ENCODE assay signal across 19 cellular contexts in genomic region chr13:48317511-48317981, GRCh38. TPM values are rescaled to one million over a fixed set of nuclear protein-coding genes. Genes with fewer than 3 reads are reported as not detected.
A peak's percentile ranks its signal among the peaks of the same experiment; 100 is the strongest.
DNase-seq lines count a peak whose midpoint lies in the region; ATAC-seq, FAIRE-seq and TF ChIP-seq lines count a peak whose summit lies in the region.
"Had no signal": no experiment of that assay in that cellular context is flagged by ENCODE, and none has a peak within 500 bp of the region (broad histone marks: within the 10 kb centered on the region; RNA-seq: fewer than 3 reads in every experiment).

No MANE protein-coding gene starts in this region.

- H3K4me1 Mint-ChIP-seq in activated naive CD4-positive, alpha-beta T cell treated with anti-CD3 and anti-CD28 coated beads, Interleukin-2, amount 10 ng/mL, durations not matched to agents 7 days and 5 days: peaks cover 44% of the 10 kb centered on the region
- H3K4me1 Mint-ChIP-seq in dendritic cell treated with granulocyte-macrophage colony-stimulating factor and Interleukin-4, amounts not matched to agents 40 ng/mL and 50 ng/mL, for 4 days (ENCODE audit: low read depth): peaks cover 42% of the 10 kb centered on the region
- peaks cover 19 to 46% (median 42%) of the 10 kb centered on the region in 7 donors for H3K4me1 Mint-ChIP-seq in naive thymus-derived CD4-positive, alpha-beta T cell
- H3K4me1 Mint-ChIP-seq: neural crest cell had no signal

- peaks cover 0 to 8% (median 0%) of the 10 kb centered on the region in 3 experiments for H3K36me3 ChIP-seq in naive thymus-derived CD4-positive, alpha-beta T cell (ENCODE audit: control insufficient read depth in 2 of 3, insufficient read depth in 3 of 3, low read length in 3 of 3)
- peaks cover 5% of the 10 kb centered on the region for H3K36me3 ChIP-seq in upper lobe of right lung
- peaks cover 5% of the 10 kb centered on the region for H3K36me3 ChIP-seq in effector memory CD4-positive, alpha-beta T cell (ENCODE audit: control insufficient read depth, insufficient read depth, low read length)
- H3K36me3 ChIP-seq: cardiac muscle cell, WERI-Rb-1 had no signal

- peaks cover 0 to 4% of the 10 kb centered on the region in 2 donors for H3K4me1 ChIP-seq in naive thymus-derived CD4-positive, alpha-beta T cell (ENCODE audit: control insufficient read depth in 2 of 2, insufficient read depth in 2 of 2, low read length in 2 of 2)
- no peaks in the 10 kb centered on the region for H3K4me1 ChIP-seq in upper lobe of right lung
- H3K4me1 ChIP-seq in effector memory CD4-positive, alpha-beta T cell (ENCODE audit: control insufficient read depth, insufficient read depth, low read length, poor library complexity, severe bottlenecking): peaks cover 3% of the 10 kb centered on the region
- H3K4me1 ChIP-seq: Peyer's patch had no signal

- H3K4me3 Mint-ChIP-seq in activated naive CD4-positive, alpha-beta T cell treated with anti-CD3 and anti-CD28 coated beads, Interleukin-2, amount 10 ng/mL, durations not matched to agents 7 days and 5 days: no peak overlapping the region
- peak overlapping the region; percentile 73 for H3K4me3 Mint-ChIP-seq in dendritic cell treated with granulocyte-macrophage colony-stimulating factor and Interleukin-4, amounts not matched to agents 40 ng/mL and 50 ng/mL, for 4 days
- peak overlapping the region in 4 of 10 donors; percentile 77 to 89 (median 86) for H3K4me3 Mint-ChIP-seq in naive thymus-derived CD4-positive, alpha-beta T cell
- H3K4me3 Mint-ChIP-seq: activated CD8-positive, alpha-beta memory T cell treated with anti-CD3 and anti-CD28 coated beads, Interleukin-2, amount 10 ng/mL, durations not matched to agents 7 days and 5 days; neural crest cell had no signal

- POLR2A ChIA-PET in naive thymus-derived CD4-positive, alpha-beta T cell (lab: Charles Lee): interaction anchor here (1.0 to 1.5 kb wide), 3 partner anchors 8 to 77 kb away, joined by 3 to 8 read pairs (median 3); no protein-coding TSS in a partner anchor

- no peak for FAIRE-seq in H54 (lab: Jason Lieb, UNC)

- peaks cover 11% of the 10 kb centered on the region for H3K9me3 Mint-ChIP-seq in activated naive CD4-positive, alpha-beta T cell treated with anti-CD3 and anti-CD28 coated beads, Interleukin-2, amount 10 ng/mL, durations not matched to agents 7 days and 5 days
- H3K9me3 Mint-ChIP-seq in dendritic cell treated with granulocyte-macrophage colony-stimulating factor and Interleukin-4, amounts not matched to agents 40 ng/mL and 50 ng/mL, for 4 days: peaks cover 46% of the 10 kb centered on the region
- H3K9me3 Mint-ChIP-seq in naive thymus-derived CD4-positive, alpha-beta T cell: peaks cover 0 to 12% (median 3%) of the 10 kb centered on the region in 11 donors

- no peaks in the 10 kb centered on the region for H3K27me3 ChIP-seq in naive thymus-derived CD4-positive, alpha-beta T cell (ENCODE audit: control insufficient read depth in 2 of 2, insufficient read depth in 2 of 2, low read length in 2 of 2)
- no peaks in the 10 kb centered on the region for H3K27me3 ChIP-seq in upper lobe of right lung
- H3K27me3 ChIP-seq in effector memory CD4-positive, alpha-beta T cell (replicated peaks; ENCODE audit: control insufficient read depth, insufficient read depth, low read length, poor library complexity, severe bottlenecking): no peaks in the 10 kb centered on the region
- H3K27me3 ChIP-seq: cardiac muscle cell, foreskin keratinocyte, Peyer's patch, tibial nerve had no signal

- no peak overlapping the region for H3K4me3 ChIP-seq in naive thymus-derived CD4-positive, alpha-beta T cell (ENCODE audit: low read length)
- H3K4me3 ChIP-seq in upper lobe of right lung: no peak overlapping the region
- H3K4me3 ChIP-seq in effector memory CD4-positive, alpha-beta T cell (ENCODE audit: insufficient read depth, low read depth, low read length, poor library complexity, severe bottlenecking): no peak overlapping the region
- H3K4me3 ChIP-seq: cardiac muscle cell had no signal

- H3K27ac ChIP-seq in naive thymus-derived CD4-positive, alpha-beta T cell (ENCODE audit: low read depth, low read length): no peak overlapping the region
- no peak overlapping the region for H3K27ac ChIP-seq in upper lobe of right lung
- no peak overlapping the region for H3K27ac ChIP-seq in effector memory CD4-positive, alpha-beta T cell (ENCODE audit: insufficient read depth, low read length, poor library complexity, severe bottlenecking)
- H3K27ac ChIP-seq: cardiac muscle cell, foreskin keratinocyte, Peyer's patch, tibial nerve, WERI-Rb-1 had no signal

- CTCF ChIA-PET in activated naive CD4-positive, alpha-beta T cell treated with anti-CD3 and anti-CD28 coated beads, Interleukin-2, amount 10 ng/mL, durations not matched to agents 7 days and 5 days (lab: Charles Lee): interaction anchor here (1.5 kb wide), 1 partner anchor 18 kb away, joined by 3 read pairs; no protein-coding TSS in a partner anchor
- CTCF ChIA-PET in naive thymus-derived CD4-positive, alpha-beta T cell (lab: Charles Lee): no interaction called here

- DNase-seq in activated naive CD4-positive, alpha-beta T cell treated with anti-CD3 and anti-CD28 coated beads, Interleukin-2, amount 10 ng/mL, durations not matched to agents 7 days and 5 days: no peak
- DNase-seq in activated naive CD4-positive, alpha-beta T cell treated with Interleukin-2 at 50 U/mL for 16 hours: no peak
- no peak for DNase-seq in naive thymus-derived CD4-positive, alpha-beta T cell
- no peak for DNase-seq in upper lobe of right lung
- no peak for DNase-seq in H54 (ENCODE audit: insufficient read length, low spot score)
- no peak for DNase-seq in effector memory CD4-positive, alpha-beta T cell
- DNase-seq: activated CD8-positive, alpha-beta memory T cell treated with anti-CD3 and anti-CD28 coated beads, Interleukin-2, amount 10 ng/mL, durations not matched to agents 7 days and 5 days; foreskin keratinocyte; HCEC 1CT; NCI-H748 treated with DMSO at 0.1 percent for 48 hours; Peyer's patch; stimulated activated CD4-positive, alpha-beta T cell treated with anti-CD3 and anti-CD28 coated beads, Interleukin-2, amount 100 ng/mL, for 24 hours; WERI-Rb-1 had no signal

- ATAC-seq in naive thymus-derived CD4-positive, alpha-beta T cell: peak; percentile 28
- ATAC-seq in upper lobe of right lung: peak; percentile 8
- ATAC-seq in HG02870 (IDR thresholded peaks at IDR 0.05; ENCODE audit: unreplicated experiment): no peak
- ATAC-seq: activated CD8-positive, alpha-beta memory T cell treated with anti-CD3 and anti-CD28 coated beads, Interleukin-2, amount 10 ng/mL, durations not matched to agents 7 days and 5 days; foreskin keratinocyte had no signal

- intact Hi-C loops in dendritic cell treated with granulocyte-macrophage colony-stimulating factor and Interleukin-4, amounts not matched to agents 40 ng/mL and 50 ng/mL, for 4 days (cut with micrococcal nuclease): no loop called here
- intact Hi-C loops in naive thymus-derived CD4-positive, alpha-beta T cell (cut with micrococcal nuclease): no loop called here
- intact Hi-C loops in upper lobe of right lung (cut with DNase I): no loop called here

- H3K36me3 Mint-ChIP-seq in activated naive CD4-positive, alpha-beta T cell treated with anti-CD3 and anti-CD28 coated beads, Interleukin-2, amount 10 ng/mL, durations not matched to agents 7 days and 5 days: peaks cover 76% of the 10 kb centered on the region
- H3K36me3 Mint-ChIP-seq in dendritic cell treated with granulocyte-macrophage colony-stimulating factor and Interleukin-4, amounts not matched to agents 40 ng/mL and 50 ng/mL, for 4 days (ENCODE audit: low read depth): peaks cover 100% of the 10 kb centered on the region
- H3K36me3 Mint-ChIP-seq in naive thymus-derived CD4-positive, alpha-beta T cell: peaks cover 5 to 62% (median 23%) of the 10 kb centered on the region in 5 donors

- H3K27ac Mint-ChIP-seq in activated naive CD4-positive, alpha-beta T cell treated with anti-CD3 and anti-CD28 coated beads, Interleukin-2, amount 10 ng/mL, durations not matched to agents 7 days and 5 days: peak overlapping the region; percentile 17
- no peak overlapping the region for H3K27ac Mint-ChIP-seq in dendritic cell treated with granulocyte-macrophage colony-stimulating factor and Interleukin-4, amounts not matched to agents 40 ng/mL and 50 ng/mL, for 4 days
- H3K27ac Mint-ChIP-seq in naive thymus-derived CD4-positive, alpha-beta T cell: peak overlapping the region in 3 of 9 donors; percentile 47 to 70 (median 69)
- H3K27ac Mint-ChIP-seq: activated CD8-positive, alpha-beta memory T cell treated with anti-CD3 and anti-CD28 coated beads, Interleukin-2, amount 10 ng/mL, durations not matched to agents 7 days and 5 days had no signal

- TF ChIP-seq CTCF in upper lobe of right lung (IDR thresholded peaks at IDR 0.05): no peak

- H3K9me3 ChIP-seq in naive thymus-derived CD4-positive, alpha-beta T cell (ENCODE audit: control insufficient read depth in 2 of 3, low read length in 3 of 3): no peaks in the 10 kb centered on the region
- peaks cover 11% of the 10 kb centered on the region for H3K9me3 ChIP-seq in upper lobe of right lung
- peaks cover 3% of the 10 kb centered on the region for H3K9me3 ChIP-seq in effector memory CD4-positive, alpha-beta T cell (ENCODE audit: control insufficient read depth, low read length)

- TF ChIP-seq POLR2A in H54 (IDR thresholded peaks at IDR 0.05; ENCODE audit: low read depth, low read length): no peak

- peaks cover 16% of the 10 kb centered on the region for H3K27me3 Mint-ChIP-seq in activated naive CD4-positive, alpha-beta T cell treated with anti-CD3 and anti-CD28 coated beads, Interleukin-2, amount 10 ng/mL, durations not matched to agents 7 days and 5 days
- H3K27me3 Mint-ChIP-seq in dendritic cell treated with granulocyte-macrophage colony-stimulating factor and Interleukin-4, amounts not matched to agents 40 ng/mL and 50 ng/mL, for 4 days: peaks cover 41% of the 10 kb centered on the region
- H3K27me3 Mint-ChIP-seq in naive thymus-derived CD4-positive, alpha-beta T cell: peaks cover 0 to 13% (median 0%) of the 10 kb centered on the region in 5 donors
- H3K27me3 Mint-ChIP-seq: activated CD8-positive, alpha-beta memory T cell treated with anti-CD3 and anti-CD28 coated beads, Interleukin-2, amount 10 ng/mL, durations not matched to agents 7 days and 5 days; memory B cell had no signal

RNA-seq across cellular contexts. Expression of gene RB1, which starts 14.0 kb away (rescaled TPM):
- 10 to 100 TPM; 18.0 to 37.1 (median 23.6) TPM for total RNA-seq in naive thymus-derived CD4-positive, alpha-beta T cell
- 10 to 100 TPM; 12.1 to 13.5 TPM for polyA plus RNA-seq in naive thymus-derived CD4-positive, alpha-beta T cell
- total RNA-seq in upper lobe of right lung: 41.0 TPM
